Comparison of ENCODE assay signal across 11 cellular contexts in the genomic region with DNA sequence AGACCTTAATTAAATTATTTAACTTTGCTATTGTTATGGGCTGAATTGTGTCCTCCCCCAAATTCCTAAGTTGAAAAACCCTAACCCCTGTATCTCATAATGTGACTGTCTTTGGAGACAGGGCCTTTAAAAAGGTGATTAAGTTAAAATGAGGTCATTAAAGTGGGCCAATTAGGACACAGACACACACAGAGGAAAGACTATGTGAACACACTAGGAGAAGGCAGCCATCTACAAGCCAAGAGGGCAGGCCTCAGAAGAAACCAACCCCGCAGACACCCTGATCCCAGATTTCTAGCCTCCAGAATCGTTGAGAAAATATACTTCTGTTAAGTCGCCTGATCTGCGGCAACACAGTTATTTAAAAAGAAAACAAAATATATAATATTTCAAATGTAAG. TPM values are rescaled to one million over a fixed set of nuclear protein-coding genes. Genes with fewer than 3 reads are reported as not detected.
DNase-seq lines count a peak whose midpoint lies in the region; ATAC-seq, FAIRE-seq and TF ChIP-seq lines count a peak whose summit lies in the region.
"Had no signal": no experiment of that assay in that cellular context is flagged by ENCODE, and none has a peak within 500 bp of the region (broad histone marks: within the 10 kb centered on the region; RNA-seq: fewer than 3 reads in every experiment).

No MANE protein-coding gene starts in this region.

- H3K27ac ChIP-seq in CD4-positive, alpha-beta memory T cell (ENCODE audit: low read depth, low read length): peak overlapping the region; percentile 95
- H3K27ac ChIP-seq in lower lobe of right lung (no peak overlapping the region), colonic mucosa (no peak overlapping the region)
- H3K27ac ChIP-seq: RWPE1 had no signal

- peaks cover 17% of the 10 kb centered on the region for H3K36me3 ChIP-seq in CD4-positive, alpha-beta memory T cell (ENCODE audit: insufficient read depth, low read length)
- H3K36me3 ChIP-seq in lower lobe of right lung (peaks cover 16% of the 10 kb centered on the region), colonic mucosa (no peaks in the 10 kb centered on the region)

- DNase-seq in CD4-positive, alpha-beta memory T cell: no peak
- DNase-seq in GM12892 (ENCODE audit: insufficient read length) (no peak), natural killer cell (no peak), GOT3 (lab: John Stamatoyannopoulos, UW) (no peak), lower lobe of right lung (no peak), colonic mucosa (no peak), cerebellar cortex (ENCODE audit: low spot score) (no peak)
- DNase-seq in activated CD8-positive, alpha-beta T cell treated with anti-CD3 and anti-CD28 coated beads for 36 hours: peak; percentile 39
- DNase-seq: cortex of kidney, mammary epithelial cell had no signal

- H3K27me3 Mint-ChIP-seq in CD4-positive, alpha-beta memory T cell: no peaks in the 10 kb centered on the region
- H3K27me3 Mint-ChIP-seq in activated CD8-positive, alpha-beta T cell treated with anti-CD3 and anti-CD28 coated beads for 36 hours: no peaks in the 10 kb centered on the region
- no peaks in the 10 kb centered on the region for H3K27me3 Mint-ChIP-seq in natural killer cell (ENCODE audit: low read depth in 2 of 2)

- H3K9me3 ChIP-seq in CD4-positive, alpha-beta memory T cell (ENCODE audit: control insufficient read depth in 1 of 2, low read length in 2 of 2): no peaks in the 10 kb centered on the region
- H3K9me3 ChIP-seq in lower lobe of right lung: no peaks in the 10 kb centered on the region
- no peaks in the 10 kb centered on the region for H3K9me3 ChIP-seq in colonic mucosa

- H3K4me3 Mint-ChIP-seq in CD4-positive, alpha-beta memory T cell: peak overlapping the region; percentile 77 to 99 (median 92)
- peak overlapping the region; percentile 99 for H3K4me3 Mint-ChIP-seq in activated CD8-positive, alpha-beta T cell treated with anti-CD3 and anti-CD28 coated beads for 36 hours
- H3K4me3 Mint-ChIP-seq in natural killer cell: peak overlapping the region; percentile 85

- peaks cover 27 to 65% (median 43%) of the 10 kb centered on the region in 4 donors for H3K4me1 Mint-ChIP-seq in CD4-positive, alpha-beta memory T cell
- peaks cover 31% of the 10 kb centered on the region for H3K4me1 Mint-ChIP-seq in activated CD8-positive, alpha-beta T cell treated with anti-CD3 and anti-CD28 coated beads for 36 hours (ENCODE audit: low read depth)
- peaks cover 56 to 72% of the 10 kb centered on the region in 2 donors for H3K4me1 Mint-ChIP-seq in natural killer cell

- no peak for TF ChIP-seq CTCF in activated CD8-positive, alpha-beta T cell treated with anti-CD3 and anti-CD28 coated beads for 36 hours (IDR thresholded peaks at IDR 0.05)
- no peak for TF ChIP-seq CTCF in natural killer cell (IDR thresholded peaks at IDR 0.05)
- TF ChIP-seq CTCF in lower lobe of right lung (IDR thresholded peaks at IDR 0.05): no peak
- no peak for TF ChIP-seq CTCF in colonic mucosa (IDR thresholded peaks at IDR 0.05)

- ATAC-seq in activated CD8-positive, alpha-beta T cell treated with anti-CD3 and anti-CD28 coated beads for 36 hours: peak; percentile 44
- ATAC-seq in natural killer cell (no peak), lower lobe of right lung (no peak)

- no peak overlapping the region for H3K9ac ChIP-seq in colonic mucosa (ENCODE audit: low read depth in 2 of 2, low read length in 2 of 2)

- peaks cover 0 to under 1% (median 0%) of the 10 kb centered on the region in 8 donors for H3K9me3 Mint-ChIP-seq in CD4-positive, alpha-beta memory T cell
- no peaks in the 10 kb centered on the region for H3K9me3 Mint-ChIP-seq in activated CD8-positive, alpha-beta T cell treated with anti-CD3 and anti-CD28 coated beads for 36 hours
- H3K9me3 Mint-ChIP-seq in natural killer cell: no peaks in the 10 kb centered on the region

- no peaks in the 10 kb centered on the region for H3K27me3 ChIP-seq in CD4-positive, alpha-beta memory T cell (ENCODE audit: insufficient read depth, low read length)
- no peaks in the 10 kb centered on the region for H3K27me3 ChIP-seq in lower lobe of right lung (ENCODE audit: low read depth)
- no peaks in the 10 kb centered on the region for H3K27me3 ChIP-seq in colonic mucosa

- FAIRE-seq in GM12892 (lab: Jason Lieb, UNC): peak; percentile 42

- H3K4me3 ChIP-seq in CD4-positive, alpha-beta memory T cell (ENCODE audit: low read length in 2 of 2): peak overlapping the region; percentile 26 to 51
- H3K4me3 ChIP-seq in lower lobe of right lung (no peak overlapping the region), colonic mucosa (no peak overlapping the region)

- POLR2A ChIA-PET in CD4-positive, alpha-beta memory T cell (lab: Charles Lee; ENCODE audit: partially characterized antibody): interaction anchor here (0.7 to 12.1 kb wide), 22 partner anchors 8 to 111 kb away, joined by 3 to 194 read pairs (median 8); no protein-coding TSS in a partner anchor
- POLR2A ChIA-PET in activated CD8-positive, alpha-beta T cell treated with anti-CD3 and anti-CD28 coated beads for 36 hours (lab: Charles Lee): interaction anchor here (0.8 to 9.8 kb wide), 12 partner anchors 9 to 507 kb away, joined by 3 to 97 read pairs (median 4); no protein-coding TSS in a partner anchor

- CTCF ChIA-PET in CD4-positive, alpha-beta memory T cell (lab: Charles Lee; ENCODE audit: partially characterized antibody): interaction anchor here (0.6 to 11.8 kb wide), 13 partner anchors 12 to 508 kb away, joined by 3 to 93 read pairs (median 5); a partner anchor contains a TSS
- CTCF ChIA-PET in activated CD8-positive, alpha-beta T cell treated with anti-CD3 and anti-CD28 coated beads for 36 hours (lab: Charles Lee): interaction anchor here (1.0 to 5.2 kb wide), 7 partner anchors 13 to 114 kb away, joined by 3 to 32 read pairs (median 4); no protein-coding TSS in a partner anchor

- no peak for TF ChIP-seq POLR2A in GM12892 (IDR thresholded peaks at IDR 0.05; ENCODE audit: low read depth, low read length)

- peaks cover 61% of the 10 kb centered on the region for H3K4me1 ChIP-seq in CD4-positive, alpha-beta memory T cell (ENCODE audit: insufficient read depth, low read length)
- H3K4me1 ChIP-seq in lower lobe of right lung (peaks cover 42% of the 10 kb centered on the region), colonic mucosa (no peaks in the 10 kb centered on the region)

- H3K36me3 Mint-ChIP-seq in CD4-positive, alpha-beta memory T cell: peaks cover 56 to 75% of the 10 kb centered on the region in 2 donors
- H3K36me3 Mint-ChIP-seq in activated CD8-positive, alpha-beta T cell treated with anti-CD3 and anti-CD28 coated beads for 36 hours (ENCODE audit: low read depth): peaks cover 91% of the 10 kb centered on the region
- H3K36me3 Mint-ChIP-seq in natural killer cell: peaks cover under 1% of the 10 kb centered on the region

- intact Hi-C loops in CD4-positive, alpha-beta memory T cell (cut with micrococcal nuclease): loop anchor here (10.0 kb wide), 1 partner anchor 1030 kb away; no protein-coding TSS in a partner anchor
- intact Hi-C loops in activated CD8-positive, alpha-beta T cell treated with anti-CD3 and anti-CD28 coated beads for 36 hours (cut with micrococcal nuclease): no loop called here
- intact Hi-C loops in natural killer cell (cut with micrococcal nuclease): loop anchor here (5.0 to 10.0 kb wide), 4 partner anchors 33 to 630 kb away; no protein-coding TSS in a partner anchor
- intact Hi-C loops in lower lobe of right lung (cut with DNase I): no loop called here
- intact Hi-C loops in colonic mucosa (cut with DNase I): no loop called here

- peak overlapping the region; percentile 81 to 96 (median 94) for H3K27ac Mint-ChIP-seq in CD4-positive, alpha-beta memory T cell
- peak overlapping the region; percentile 91 for H3K27ac Mint-ChIP-seq in activated CD8-positive, alpha-beta T cell treated with anti-CD3 and anti-CD28 coated beads for 36 hours
- H3K27ac Mint-ChIP-seq in natural killer cell: peak overlapping the region; percentile 78 to 95

RNA-seq across cellular contexts. Expression of a gene that starts 6.4 kb away (rescaled TPM):
- 100 to 1,000 TPM; 234 to 243 TPM for total RNA-seq in CD4-positive, alpha-beta memory T cell
- polyA plus RNA-seq in CD4-positive, alpha-beta memory T cell: 10 to 100 TPM; 79.7 to 93.1 TPM
- 43.1 TPM for polyA plus RNA-seq in GM12892 (2012; ENCODE audit: missing spikeins)
- 100 to 1,000 TPM; 237 to 250 TPM for total RNA-seq in activated CD8-positive, alpha-beta T cell treated with anti-CD3 and anti-CD28 coated beads for 36 hours
- total RNA-seq in natural killer cell (100 to 1,000 TPM; 295 to 390 (median 380) TPM), lower lobe of right lung (54.0 TPM), colonic mucosa (10 to 100 TPM; 13.9 to 40.5 TPM)

Comparison
In these comparisons a context has a peak if more than half of its experiments do, and no peak if none do; other contexts are left out.
1. H3K4me3 ChIP-seq: peak in CD4-positive, alpha-beta memory T cell (2 of 2); none in lower lobe of right lung (single experiment) and colonic mucosa (single experiment).
2. intact Hi-C loops: an anchor here in CD4-positive, alpha-beta memory T cell (10.0 kb wide) and natural killer cell (5.0 to 10.0 kb wide); none called in activated CD8-positive, alpha-beta T cell treated with anti-CD3 and anti-CD28 coated beads for 36 hours, lower lobe of right lung and colonic mucosa.
3. Peak in every context shown above with its lines, with median percentiles within 50 percentile points of each other: H3K27ac Mint-ChIP-seq and H3K4me3 Mint-ChIP-seq.